Comparison of ENCODE assay signal across 15 cellular contexts in genomic region chr21:15978158-15978805, GRCh38.
DNase-seq lines count a peak whose midpoint lies in the region; ATAC-seq, FAIRE-seq and TF ChIP-seq lines count a peak whose summit lies in the region.
"Had no signal": no experiment of that assay in that cellular context is flagged by ENCODE, and none has a peak within 500 bp of the region (broad histone marks: within the 10 kb centered on the region; RNA-seq: fewer than 3 reads in every experiment).

No MANE protein-coding gene starts in this region.

- H3K4me1 ChIP-seq in RWPE2 (ENCODE audit: insufficient read depth, poor library complexity, severe bottlenecking) = peaks cover 4% of the 10 kb centered on the region

- H3K27ac ChIP-seq in RWPE2 (ENCODE audit: poor library complexity, severe bottlenecking) (no peak overlapping the region), brain microvascular endothelial cell (no peak overlapping the region)

- DNase-seq in EL (peak; percentile 2), RWPE2 (ENCODE audit: low spot score) (no peak), fibroblast of mammary gland (ENCODE audit: low read depth) (peak; percentile 42), renal cortical epithelial cell (ENCODE audit: low read depth) (peak; percentile 89), brain microvascular endothelial cell (no peak), HTR-8/SVneo (ENCODE audit: insufficient read length, low spot score) (no peak)
- no peak for DNase-seq in activated CD8-positive, alpha-beta memory T cell treated with anti-CD3 and anti-CD28 coated beads, Interleukin-2, amount 50 U/mL, for 4 hours
- DNase-seq: activated CD4-positive, alpha-beta memory T cell treated with anti-CD3 and anti-CD28 coated beads, Interleukin-2, amount 10 ng/mL, durations not matched to agents 7 days and 5 days; amygdala; CD4-positive, CD25-positive, alpha-beta regulatory T cell; glutamatergic neuron; NCI-H1092; NCI-H345; SIG-M5 had no signal

- in situ Hi-C loops in brain microvascular endothelial cell (cut with HindIII; ENCODE audit: low pct_ligation_motif_present, low sequenced_read_pairs) = no loop called here

- H3K9me3 ChIP-seq in RWPE2 (ENCODE audit: severe bottlenecking) = no peaks in the 10 kb centered on the region

- H3K36me3 ChIP-seq in RWPE2 (ENCODE audit: low read depth) = no peaks in the 10 kb centered on the region
- H3K36me3 ChIP-seq in brain microvascular endothelial cell (replicated peaks) = no peaks in the 10 kb centered on the region

- ATAC-seq in RWPE2 (ENCODE audit: low read depth) (peak; percentile 25; the same call in 1 of the 3 replicates), HG03196 (IDR thresholded peaks at IDR 0.05; ENCODE audit: unreplicated experiment) (no peak)

- H3K4me3 ChIP-seq in RWPE2 (ENCODE audit: severe bottlenecking) (no peak overlapping the region), fibroblast of mammary gland (ENCODE audit: control insufficient read depth, low read depth, low read length) (no peak overlapping the region), brain microvascular endothelial cell (ENCODE audit: low read depth, low read length) (no peak overlapping the region)

- H3K27me3 ChIP-seq in RWPE2 (ENCODE audit: insufficient read depth, poor library complexity, severe bottlenecking) = no peaks in the 10 kb centered on the region
- no peaks in the 10 kb centered on the region for H3K27me3 ChIP-seq in brain microvascular endothelial cell (replicated peaks)

- no peak for FAIRE-seq in HTR-8/SVneo (lab: Jason Lieb, UNC)

- no peak for TF ChIP-seq CTCF in RWPE2 (IDR thresholded peaks at IDR 0.05; ENCODE audit: poor library complexity, severe bottlenecking)
- TF ChIP-seq CTCF in fibroblast of mammary gland (conservative IDR thresholded peaks at IDR 0.05; ENCODE audit: control insufficient read depth, insufficient read depth, low read depth, low read length) = no peak
- TF ChIP-seq CTCF in brain microvascular endothelial cell (IDR thresholded peaks at IDR 0.05; ENCODE audit: low read depth, low read length, missing control alignments) = no peak

Comparison
In these comparisons a context has a peak if more than half of its experiments do, and no peak if none do; other contexts are left out.
1. DNase-seq: peak in EL (single experiment), fibroblast of mammary gland (single experiment) and renal cortical epithelial cell (single experiment); none in RWPE2 (single experiment), activated CD8-positive, alpha-beta memory T cell treated with anti-CD3 and anti-CD28 coated beads, Interleukin-2, amount 50 U/mL, for 4 hours (single experiment), brain microvascular endothelial cell (single experiment) and HTR-8/SVneo (single experiment).